ENCODE assay signal across 16 cellular contexts in genomic region chr6:158564243-158565121, GRCh38. TPM values are rescaled to one million over a fixed set of nuclear protein-coding genes. Genes with fewer than 3 reads are reported as not detected.
DNase-seq lines count a peak whose midpoint lies in the region; ATAC-seq and TF ChIP-seq lines count a peak whose summit lies in the region.
"Had no signal": no experiment of that assay in that cellular context is flagged by ENCODE, and none has a peak within 500 bp of the region (broad histone marks: within the 10 kb centered on the region; RNA-seq: fewer than 3 reads in every experiment).

No MANE protein-coding gene starts in this region.

- H3K9ac ChIP-seq in trophoblast cell (ENCODE audit: low read length) = no peak overlapping the region

- intact Hi-C loops in CD8-positive, alpha-beta T cell (cut with DNase I, micrococcal nuclease) = loop anchor here (5.0 kb wide), 4 partner anchors 88 to 1292 kb away; partner anchors contain the start of genes GTF2H5 (in 1 of the 2), SERAC1 (in 1 of the 2) and SYTL3 (in 1 of the 2)

- DNase-seq in CD8-positive, alpha-beta T cell = peak in 5 of 7 experiments; percentile 26 to 66 (median 43)
- DNase-seq in T-cell = peak in 26 of 34 experiments; percentile 13 to 61 (median 33)
- peak; percentile 22 for DNase-seq in activated naive CD8-positive, alpha-beta T cell treated with anti-CD3 and anti-CD28 coated beads, Interleukin-2, amount 50 U/mL, for 24 hours
- DNase-seq in trophoblast cell = no peak
- DNase-seq in retina = no peak
- no peak for DNase-seq in HUDEP-2 (lab: John Stamatoyannopoulos, UW; ENCODE audit: unreplicated experiment in 76 of 76)
- DNase-seq: activated CD4-positive, CD25-positive, alpha-beta regulatory T cell treated with anti-CD3 and anti-CD28 coated beads, Interleukin-2, amount 50 U/mL, for 72 hours; amniotic stem cell; BE2C; NCI-H2029 treated with DMSO at 0.1 percent for 48 hours; NCI-H526 treated with DMSO at 0.1 percent for 48 hours; ovary had no signal

- H4K8ac ChIP-seq in trophoblast cell (ENCODE audit: low read depth, low read length) = no peak overlapping the region

- no peak overlapping the region for H4K12ac ChIP-seq in trophoblast cell (ENCODE audit: low read depth, low read length)

- H3K27ac ChIP-seq in CD8-positive, alpha-beta T cell (ENCODE audit: low read depth, low read length) = no peak overlapping the region
- no peak overlapping the region for H3K27ac ChIP-seq in trophoblast cell (ENCODE audit: low read depth, low read length)
- H3K27ac ChIP-seq: epithelial cell of prostate, ovary had no signal

- peak overlapping the region; percentile 22 for H3K18ac ChIP-seq in trophoblast cell (ENCODE audit: low read length)

- no peak overlapping the region for H3K4me2 ChIP-seq in trophoblast cell (ENCODE audit: low read length)
- H3K4me2 ChIP-seq: smooth muscle cell had no signal

- WGBS in trophoblast cell (ENCODE audit: extremely low coverage, insufficient coverage, insufficient read length) = no CpG with 5 or more reads among the region's 16 CpGs

- H3K79me2 ChIP-seq in trophoblast cell (ENCODE audit: control insufficient read depth, insufficient read depth, low read length, poor library complexity) = peaks cover 11% of the 10 kb centered on the region

- H3K4ac ChIP-seq in trophoblast cell (ENCODE audit: low read depth, low read length) = peak overlapping the region; percentile 61

- H3K9me3 Mint-ChIP-seq in CD8-positive, alpha-beta T cell = no peaks in the 10 kb centered on the region
- no peaks in the 10 kb centered on the region for H3K9me3 Mint-ChIP-seq in T-cell
- no peaks in the 10 kb centered on the region for H3K9me3 Mint-ChIP-seq in activated naive CD8-positive, alpha-beta T cell treated with anti-CD3 and anti-CD28 coated beads, Interleukin-2, amount 50 U/mL, for 24 hours
- H3K9me3 Mint-ChIP-seq: memory B cell had no signal

- POLR2A ChIA-PET in CD8-positive, alpha-beta T cell (lab: Charles Lee) = no interaction called here
- POLR2A ChIA-PET in T-cell (lab: Charles Lee) = interaction anchor here in 1 of 2 donors (0.5 kb wide), 1 partner anchor 160 kb away, joined by 5 read pairs; no protein-coding TSS in a partner anchor

- no peak overlapping the region for H2AFZ ChIP-seq in trophoblast cell (ENCODE audit: insufficient read depth, low read length, poor library complexity)

- peak overlapping the region; percentile 87 for H3K27ac Mint-ChIP-seq in CD8-positive, alpha-beta T cell
- H3K27ac Mint-ChIP-seq in T-cell = peak overlapping the region; percentile 88 to 98
- peak overlapping the region; percentile 44 for H3K27ac Mint-ChIP-seq in activated naive CD8-positive, alpha-beta T cell treated with anti-CD3 and anti-CD28 coated beads, Interleukin-2, amount 50 U/mL, for 24 hours
- H3K27ac Mint-ChIP-seq: memory B cell had no signal

- no peak overlapping the region for H2BK120ac ChIP-seq in trophoblast cell (ENCODE audit: insufficient read depth, low read length, poor library complexity)

- CTCF ChIA-PET in CD8-positive, alpha-beta T cell (lab: Charles Lee) = interaction anchor here (0.6 to 1.4 kb wide), 2 partner anchors 14 to 343 kb away, joined by 3 read pairs; no protein-coding TSS in a partner anchor
- CTCF ChIA-PET in T-cell (lab: Charles Lee) = interaction anchor here in 1 of 2 donors (1.1 kb wide), 1 partner anchor 46 kb away, joined by 3 read pairs; no protein-coding TSS in a partner anchor

- ATAC-seq in CD8-positive, alpha-beta T cell = no peak
- ATAC-seq in T-cell (replicated peaks in 1 of 4) (peak in 1 of 4 experiments; percentile 14), HG03139 (IDR thresholded peaks at IDR 0.05; ENCODE audit: unreplicated experiment) (no peak)
- ATAC-seq in activated naive CD8-positive, alpha-beta T cell treated with anti-CD3 and anti-CD28 coated beads, Interleukin-2, amount 50 U/mL, for 24 hours = no peak

- no peaks in the 10 kb centered on the region for H3K27me3 ChIP-seq in CD8-positive, alpha-beta T cell (ENCODE audit: insufficient read depth, low read length)
- H3K27me3 ChIP-seq in trophoblast cell (ENCODE audit: insufficient read depth, low read length) = no peaks in the 10 kb centered on the region
- H3K27me3 ChIP-seq: BE2C, ovary had no signal

- no peak overlapping the region for H2BK12ac ChIP-seq in trophoblast cell (ENCODE audit: low read length)

- no peaks in the 10 kb centered on the region for H3K9me3 ChIP-seq in CD8-positive, alpha-beta T cell (ENCODE audit: low read length)
- H3K9me3 ChIP-seq in trophoblast cell (ENCODE audit: insufficient read depth, low read depth, low read length) = no peaks in the 10 kb centered on the region
- H3K9me3 ChIP-seq: BE2C, ovary had no signal

- no peak for TF ChIP-seq CTCF in CD8-positive, alpha-beta T cell (IDR thresholded peaks at IDR 0.05)

- no peaks in the 10 kb centered on the region for H3K27me3 Mint-ChIP-seq in CD8-positive, alpha-beta T cell (ENCODE audit: low read depth)
- no peaks in the 10 kb centered on the region for H3K27me3 Mint-ChIP-seq in T-cell
- H3K27me3 Mint-ChIP-seq in activated naive CD8-positive, alpha-beta T cell treated with anti-CD3 and anti-CD28 coated beads, Interleukin-2, amount 50 U/mL, for 24 hours = no peaks in the 10 kb centered on the region
- H3K27me3 Mint-ChIP-seq: memory B cell had no signal

- no peak overlapping the region for H2BK5ac ChIP-seq in trophoblast cell (ENCODE audit: low read depth, low read length, poor library complexity)

- H3K14ac ChIP-seq in trophoblast cell (ENCODE audit: low read length) = no peak overlapping the region

- peaks cover 54% of the 10 kb centered on the region for H3K4me1 ChIP-seq in CD8-positive, alpha-beta T cell (ENCODE audit: insufficient read depth, low read length)
- H3K4me1 ChIP-seq in trophoblast cell (ENCODE audit: control insufficient read depth in 1 of 2, insufficient read depth in 2 of 2, low read length in 2 of 2) = peaks cover 15 to 21% of the 10 kb centered on the region in 2 experiments

- peaks cover 11% of the 10 kb centered on the region for H3K79me1 ChIP-seq in trophoblast cell (ENCODE audit: low read length)

- H2AK5ac ChIP-seq in trophoblast cell (ENCODE audit: low read length) = no peak overlapping the region

- peaks cover 2% of the 10 kb centered on the region for H3K36me3 Mint-ChIP-seq in CD8-positive, alpha-beta T cell
- peaks cover 3% of the 10 kb centered on the region for H3K36me3 Mint-ChIP-seq in T-cell
- peaks cover 14% of the 10 kb centered on the region for H3K36me3 Mint-ChIP-seq in activated naive CD8-positive, alpha-beta T cell treated with anti-CD3 and anti-CD28 coated beads, Interleukin-2, amount 50 U/mL, for 24 hours (ENCODE audit: low read depth)

- no peak overlapping the region for H4K91ac ChIP-seq in trophoblast cell (ENCODE audit: low read depth, low read length)

- no peaks in the 10 kb centered on the region for H3K36me3 ChIP-seq in CD8-positive, alpha-beta T cell (ENCODE audit: insufficient read depth, low read length)
- H3K36me3 ChIP-seq in trophoblast cell (ENCODE audit: control insufficient read depth in 1 of 2, insufficient read depth in 2 of 2, low read length in 2 of 2) = no peaks in the 10 kb centered on the region
- H3K36me3 ChIP-seq: ovary had no signal

- peaks cover 79% of the 10 kb centered on the region for H3K4me1 Mint-ChIP-seq in CD8-positive, alpha-beta T cell (ENCODE audit: low read depth)
- peaks cover 75 to 84% (median 78%) of the 10 kb centered on the region in 3 donors for H3K4me1 Mint-ChIP-seq in T-cell
- H3K4me1 Mint-ChIP-seq in activated naive CD8-positive, alpha-beta T cell treated with anti-CD3 and anti-CD28 coated beads, Interleukin-2, amount 50 U/mL, for 24 hours = peaks cover 78% of the 10 kb centered on the region

- H3K4me3 Mint-ChIP-seq in CD8-positive, alpha-beta T cell = peak overlapping the region; percentile 66
- peak overlapping the region; percentile 48 to 71 (median 54) for H3K4me3 Mint-ChIP-seq in T-cell
- H3K4me3 Mint-ChIP-seq in activated naive CD8-positive, alpha-beta T cell treated with anti-CD3 and anti-CD28 coated beads, Interleukin-2, amount 50 U/mL, for 24 hours = no peak overlapping the region
- H3K4me3 Mint-ChIP-seq: memory B cell had no signal

- H3K4me3 ChIP-seq in CD8-positive, alpha-beta T cell (ENCODE audit: low read depth, low read length) = no peak overlapping the region
- no peak overlapping the region for H3K4me3 ChIP-seq in trophoblast cell (ENCODE audit: low read depth, low read length)
- H3K4me3 ChIP-seq: ovary, smooth muscle cell had no signal

- no peak overlapping the region for H3K23ac ChIP-seq in trophoblast cell (ENCODE audit: low read length)

RNA-seq across cellular contexts. Expression of gene TMEM181, which starts 4.6 kb away (rescaled TPM):
- total RNA-seq in CD8-positive, alpha-beta T cell = 10 to 100 TPM in 1 of 2 experiments, 1 to 10 TPM in 1; 9.3 to 10.3 TPM
- total RNA-seq in T-cell = 10 to 100 TPM; 15.9 to 21.5 (median 19.9) TPM
- polyA plus RNA-seq in trophoblast cell (2013) = 10.2 and 10.4 TPM in 2 replicates

Comparison
In these comparisons a context has a peak if more than half of its experiments do, and no peak if none do; other contexts are left out.
1. DNase-seq: peak in CD8-positive, alpha-beta T cell (5 of 7), T-cell (26 of 34) and activated naive CD8-positive, alpha-beta T cell treated with anti-CD3 and anti-CD28 coated beads, Interleukin-2, amount 50 U/mL, for 24 hours (single experiment); none in trophoblast cell (0 of 2), retina (single experiment) and HUDEP-2 (0 of 76).
2. Peak in every context shown above with its lines, with median percentiles within 50 percentile points of each other: H3K27ac Mint-ChIP-seq.